Comparison of ENCODE assay signal across 9 cellular contexts in genomic region chr15:74428442-74428787, GRCh38. TPM values are rescaled to one million over a fixed set of nuclear protein-coding genes. Genes with fewer than 3 reads are reported as not detected.
A peak's percentile ranks its signal among the peaks of the same experiment; 100 is the strongest.
DNase-seq lines count a peak whose midpoint lies in the region; ATAC-seq and TF ChIP-seq lines count a peak whose summit lies in the region.
"Had no signal": no experiment of that assay in that cellular context is flagged by ENCODE, and none has a peak within 500 bp of the region (broad histone marks: within the 10 kb centered on the region; RNA-seq: fewer than 3 reads in every experiment).

No MANE protein-coding gene starts in this region.

- WGBS in smooth muscle cell (ENCODE audit: low lambda C conversion rate): 94% methylated on average over 5 of the region's 5 CpGs

- no peak for TF ChIP-seq CTCF in smooth muscle cell (IDR thresholded peaks at IDR 0.05; ENCODE audit: borderline replicate concordance, insufficient read depth, poor library complexity, severe bottlenecking)

- H3K4me1 Mint-ChIP-seq in activated T-cell treated with anti-CD3 and anti-CD28 coated beads, Interleukin-2, amount 50 U/mL, for 24 hours (ENCODE audit: low read depth): peaks cover 81% of the 10 kb centered on the region
- peaks cover 86% of the 10 kb centered on the region for H3K4me1 Mint-ChIP-seq in activated naive CD8-positive, alpha-beta T cell treated with anti-CD3 and anti-CD28 coated beads, Interleukin-2, amount 50 U/mL, for 24 hours

- H3K36me3 Mint-ChIP-seq in activated T-cell treated with anti-CD3 and anti-CD28 coated beads, Interleukin-2, amount 50 U/mL, for 24 hours (ENCODE audit: low read depth): peaks cover 95% of the 10 kb centered on the region
- H3K36me3 Mint-ChIP-seq in activated naive CD8-positive, alpha-beta T cell treated with anti-CD3 and anti-CD28 coated beads, Interleukin-2, amount 50 U/mL, for 24 hours (ENCODE audit: low read depth): peaks cover 83% of the 10 kb centered on the region

- no peaks in the 10 kb centered on the region for H3K36me3 ChIP-seq in smooth muscle cell (ENCODE audit: low read depth)

- peak; percentile 35 for ATAC-seq in HG02642 (IDR thresholded peaks at IDR 0.05; ENCODE audit: poor library complexity, unreplicated experiment)
- no peak for ATAC-seq in activated naive CD8-positive, alpha-beta T cell treated with anti-CD3 and anti-CD28 coated beads, Interleukin-2, amount 50 U/mL, for 24 hours

- no peaks in the 10 kb centered on the region for H3K27me3 ChIP-seq in smooth muscle cell (ENCODE audit: low read depth)

- H3K79me2 ChIP-seq in smooth muscle cell (ENCODE audit: low read depth): peaks cover 98% of the 10 kb centered on the region

- no peaks in the 10 kb centered on the region for H3K9me3 Mint-ChIP-seq in activated T-cell treated with anti-CD3 and anti-CD28 coated beads, Interleukin-2, amount 50 U/mL, for 24 hours
- H3K9me3 Mint-ChIP-seq in activated naive CD8-positive, alpha-beta T cell treated with anti-CD3 and anti-CD28 coated beads, Interleukin-2, amount 50 U/mL, for 24 hours: no peaks in the 10 kb centered on the region

- peak overlapping the region; percentile 90 for H3K27ac Mint-ChIP-seq in activated T-cell treated with anti-CD3 and anti-CD28 coated beads, Interleukin-2, amount 50 U/mL, for 24 hours
- H3K27ac Mint-ChIP-seq in activated naive CD8-positive, alpha-beta T cell treated with anti-CD3 and anti-CD28 coated beads, Interleukin-2, amount 50 U/mL, for 24 hours: peak overlapping the region; percentile 93

- H3K27ac ChIP-seq in smooth muscle cell (ENCODE audit: low read depth): peak overlapping the region; percentile 4

- no peak for DNase-seq in activated T-cell treated with anti-CD3 and anti-CD28 coated beads, Interleukin-2, amount 50 U/mL, for 24 hours
- DNase-seq in activated T-cell treated with anti-CD3 and anti-CD28 coated beads for 4 hours (no peak), smooth muscle cell (lab: John Stamatoyannopoulos, UW; ENCODE audit: unreplicated experiment) (no peak), NCI-H1417 (lab: John Stamatoyannopoulos, UW) (no peak), NCI-H1930 (lab: John Stamatoyannopoulos, UW) (no peak), NOMO-1 treated with DMSO at 0.1 percent for 48 hours (lab: John Stamatoyannopoulos, UW; ENCODE audit: unreplicated experiment) (no peak)
- DNase-seq in activated naive CD8-positive, alpha-beta T cell treated with anti-CD3 and anti-CD28 coated beads, Interleukin-2, amount 50 U/mL, for 24 hours: no peak
- DNase-seq: activated CD4-positive, alpha-beta T cell treated with anti-CD3 and anti-CD28 coated beads for 48 hours had no signal

- H3K9me3 ChIP-seq in smooth muscle cell (replicated peaks; ENCODE audit: low read depth): no peaks in the 10 kb centered on the region

- H3K27me3 Mint-ChIP-seq in activated T-cell treated with anti-CD3 and anti-CD28 coated beads, Interleukin-2, amount 50 U/mL, for 24 hours: no peaks in the 10 kb centered on the region
- H3K27me3 Mint-ChIP-seq in activated naive CD8-positive, alpha-beta T cell treated with anti-CD3 and anti-CD28 coated beads, Interleukin-2, amount 50 U/mL, for 24 hours: no peaks in the 10 kb centered on the region

- H4K20me1 ChIP-seq in smooth muscle cell (ENCODE audit: low read depth): peaks cover 95% of the 10 kb centered on the region

- no peak overlapping the region for H2AFZ ChIP-seq in smooth muscle cell (ENCODE audit: low read depth)

- no peak overlapping the region for H3K4me3 ChIP-seq in smooth muscle cell

- H3F3A ChIP-seq in smooth muscle cell (ENCODE audit: low read depth): peaks cover 3% of the 10 kb centered on the region

- H3K4me2 ChIP-seq in smooth muscle cell: peak overlapping the region; percentile 19

- peak overlapping the region; percentile 95 for H3K4me3 Mint-ChIP-seq in activated T-cell treated with anti-CD3 and anti-CD28 coated beads, Interleukin-2, amount 50 U/mL, for 24 hours
- peak overlapping the region; percentile 94 for H3K4me3 Mint-ChIP-seq in activated naive CD8-positive, alpha-beta T cell treated with anti-CD3 and anti-CD28 coated beads, Interleukin-2, amount 50 U/mL, for 24 hours

- H3K4me1 ChIP-seq in smooth muscle cell (ENCODE audit: low read depth): peaks cover 20% of the 10 kb centered on the region

- no peak overlapping the region for H3K9ac ChIP-seq in smooth muscle cell (ENCODE audit: low read depth)

RNA-seq across cellular contexts. Expression of gene SEMA7A, which starts 5.3 kb away (rescaled TPM):
- 33.7 and 44.5 TPM in 2 replicates for total RNA-seq in smooth muscle cell
- polyA plus RNA-seq in smooth muscle cell: 9.3 and 14.9 TPM in 2 replicates

RNA-seq across cellular contexts. Expression of gene UBL7, which starts 32.5 kb away (rescaled TPM):
- 54.5 and 60.6 TPM in 2 replicates for total RNA-seq in smooth muscle cell
- 64.4 and 64.8 TPM in 2 replicates for polyA plus RNA-seq in smooth muscle cell
